ENCODE assay signal across 19 cellular contexts in genomic region chr19:57706346-57706745, GRCh38. TPM values are rescaled to one million over a fixed set of nuclear protein-coding genes. Genes with fewer than 3 reads are reported as not detected.
DNase-seq lines count a peak whose midpoint lies in the region; ATAC-seq, FAIRE-seq and TF ChIP-seq lines count a peak whose summit lies in the region.
"Had no signal": no experiment of that assay in that cellular context is flagged by ENCODE, and none has a peak within 500 bp of the region (broad histone marks: within the 10 kb centered on the region; RNA-seq: fewer than 3 reads in every experiment).

No MANE protein-coding gene starts in this region.

- peaks cover 67% of the 10 kb centered on the region for H3K36me3 Mint-ChIP-seq in activated CD8-positive, alpha-beta memory T cell treated with anti-CD3 and anti-CD28 coated beads, Interleukin-2, amount 10 ng/mL, durations not matched to agents 7 days and 5 days
- peaks cover 62% of the 10 kb centered on the region for H3K36me3 Mint-ChIP-seq in endothelial cell (ENCODE audit: low read depth, unreplicated experiment)
- H3K36me3 Mint-ChIP-seq in nephron progenitor cell (ENCODE audit: low read depth): peaks cover 89% of the 10 kb centered on the region

- no peak for FAIRE-seq in GM12892 (lab: Jason Lieb, UNC)
- FAIRE-seq: GM19239 had no signal

- no peak overlapping the region for H3K27ac ChIP-seq in subcutaneous abdominal adipose tissue (ENCODE audit: low read depth, low read length)
- H3K27ac ChIP-seq: 22Rv1, C4-2B, KMS-11, PC-9 had no signal

- CTCF ChIA-PET in activated CD8-positive, alpha-beta memory T cell treated with anti-CD3 and anti-CD28 coated beads, Interleukin-2, amount 10 ng/mL, durations not matched to agents 7 days and 5 days (lab: Charles Lee): no interaction called here
- CTCF ChIA-PET in GM10248 (lab: Yijun Ruan, JAX): no interaction called here

- no peak for TF ChIP-seq CTCF in endothelial cell (IDR thresholded peaks at IDR 0.05; ENCODE audit: unreplicated experiment)
- no peak for TF ChIP-seq CTCF in nephron progenitor cell (IDR thresholded peaks at IDR 0.05)
- TF ChIP-seq CTCF in GM10248 (IDR thresholded peaks at IDR 0.05; ENCODE audit: control extremely low read depth, extremely low read depth, low read depth, missing control alignments): no peak

- H3K4me1 Mint-ChIP-seq in activated CD8-positive, alpha-beta memory T cell treated with anti-CD3 and anti-CD28 coated beads, Interleukin-2, amount 10 ng/mL, durations not matched to agents 7 days and 5 days: peaks cover 26% of the 10 kb centered on the region
- H3K4me1 Mint-ChIP-seq in endothelial cell (ENCODE audit: unreplicated experiment) (peaks cover 29% of the 10 kb centered on the region), nephron progenitor cell (peaks cover 10% of the 10 kb centered on the region)

- peaks cover 7 to 26% (median 16%) of the 10 kb centered on the region in 5 donors for H3K36me3 ChIP-seq in subcutaneous abdominal adipose tissue (ENCODE audit: control insufficient read depth in 5 of 5, insufficient read depth in 5 of 5, low read length in 5 of 5)

- POLR2A ChIA-PET in GM10248 (lab: Yijun Ruan, JAX): no interaction called here

- H3K27me3 ChIP-seq in subcutaneous abdominal adipose tissue (ENCODE audit: control insufficient read depth in 5 of 5, insufficient read depth in 4 of 5, low read length in 5 of 5): no peaks in the 10 kb centered on the region

- no peak for TF ChIP-seq POLR2A in GM12892 (IDR thresholded peaks at IDR 0.05; ENCODE audit: low read depth, low read length)

- peaks cover 35% of the 10 kb centered on the region for H3K9me3 Mint-ChIP-seq in activated CD8-positive, alpha-beta memory T cell treated with anti-CD3 and anti-CD28 coated beads, Interleukin-2, amount 10 ng/mL, durations not matched to agents 7 days and 5 days (ENCODE audit: low read depth)
- H3K9me3 Mint-ChIP-seq in endothelial cell (ENCODE audit: unreplicated experiment): no peaks in the 10 kb centered on the region
- peaks cover 95% of the 10 kb centered on the region for H3K9me3 Mint-ChIP-seq in nephron progenitor cell

- H3K27me3 Mint-ChIP-seq in activated CD8-positive, alpha-beta memory T cell treated with anti-CD3 and anti-CD28 coated beads, Interleukin-2, amount 10 ng/mL, durations not matched to agents 7 days and 5 days: peaks cover 3% of the 10 kb centered on the region
- peaks cover 10% of the 10 kb centered on the region for H3K27me3 Mint-ChIP-seq in endothelial cell (ENCODE audit: unreplicated experiment)
- peaks cover 10% of the 10 kb centered on the region for H3K27me3 Mint-ChIP-seq in nephron progenitor cell (ENCODE audit: low read depth, poor library complexity)

- no peak for DNase-seq in activated CD8-positive, alpha-beta memory T cell treated with anti-CD3 and anti-CD28 coated beads, Interleukin-2, amount 10 ng/mL, durations not matched to agents 7 days and 5 days
- no peak for DNase-seq in activated CD8-positive, alpha-beta memory T cell treated with anti-CD3 and anti-CD28 coated beads, Interleukin-2, amount 50 U/mL, for 4 hours
- DNase-seq in endothelial cell (ENCODE audit: low spot score): no peak
- no peak for DNase-seq in nephron progenitor cell
- DNase-seq in activated gamma-delta T cell (lab: John Stamatoyannopoulos, UW): no peak
- no peak for DNase-seq in GM10248 (ENCODE audit: extremely low spot score)
- no peak for DNase-seq in GM12892 (ENCODE audit: insufficient read length)
- DNase-seq: Caco-2, DMS53, NCI-H1092 treated with DMSO at 0.1 percent for 48 hours, NCI-H1694, NCI-H345, PC-9 had no signal

- H3K9me3 ChIP-seq in subcutaneous abdominal adipose tissue (ENCODE audit: control insufficient read depth in 5 of 5, low read length in 5 of 5): peaks cover 39 to 88% (median 73%) of the 10 kb centered on the region in 5 donors

- no peak for ATAC-seq in activated CD8-positive, alpha-beta memory T cell treated with anti-CD3 and anti-CD28 coated beads, Interleukin-2, amount 10 ng/mL, durations not matched to agents 7 days and 5 days

- no peak overlapping the region for H3K9ac ChIP-seq in subcutaneous abdominal adipose tissue (ENCODE audit: low read length in 5 of 5)
- H3K9ac ChIP-seq: KMS-11 had no signal

- peak overlapping the region; percentile 14 for H3K27ac Mint-ChIP-seq in activated CD8-positive, alpha-beta memory T cell treated with anti-CD3 and anti-CD28 coated beads, Interleukin-2, amount 10 ng/mL, durations not matched to agents 7 days and 5 days
- peak overlapping the region; percentile 3 for H3K27ac Mint-ChIP-seq in endothelial cell (ENCODE audit: unreplicated experiment)
- no peak overlapping the region for H3K27ac Mint-ChIP-seq in nephron progenitor cell

- H3K4me3 ChIP-seq in subcutaneous abdominal adipose tissue (ENCODE audit: low read depth in 1 of 5, low read length in 5 of 5): peak overlapping the region in 3 of 5 donors; percentile 10 to 50 (median 49)
- H3K4me3 ChIP-seq: PC-9 had no signal

- H3K4me3 Mint-ChIP-seq in activated CD8-positive, alpha-beta memory T cell treated with anti-CD3 and anti-CD28 coated beads, Interleukin-2, amount 10 ng/mL, durations not matched to agents 7 days and 5 days: no peak overlapping the region
- H3K4me3 Mint-ChIP-seq in endothelial cell (ENCODE audit: unreplicated experiment): peak overlapping the region; percentile 62
- H3K4me3 Mint-ChIP-seq in nephron progenitor cell: peak overlapping the region; percentile 41

- peaks cover 6 to 18% (median 11%) of the 10 kb centered on the region in 5 donors for H3K4me1 ChIP-seq in subcutaneous abdominal adipose tissue (ENCODE audit: control insufficient read depth in 5 of 5, insufficient read depth in 5 of 5, low read length in 5 of 5)
- H3K4me1 ChIP-seq: Caco-2 had no signal

RNA-seq across cellular contexts. Expression of gene ZNF154, which starts 2.7 kb away (rescaled TPM):
- total RNA-seq in activated CD8-positive, alpha-beta memory T cell treated with anti-CD3 and anti-CD28 coated beads, Interleukin-2, amount 10 ng/mL, durations not matched to agents 7 days and 5 days: 1 to 10 TPM; 4.0 to 5.6 TPM
- total RNA-seq in endothelial cell (ENCODE audit: unreplicated experiment): 23.2 TPM
- polyA plus RNA-seq in GM12892 (2012; ENCODE audit: missing spikeins): 1.8 TPM
- total RNA-seq: Caco-2, MCF 10A had no signal

RNA-seq across cellular contexts. Expression of gene ZNF671, which starts 21.1 kb away (rescaled TPM):
- total RNA-seq in activated CD8-positive, alpha-beta memory T cell treated with anti-CD3 and anti-CD28 coated beads, Interleukin-2, amount 10 ng/mL, durations not matched to agents 7 days and 5 days: 10 to 100 TPM; 13.0 to 13.8 TPM
- 12.2 TPM for total RNA-seq in endothelial cell (ENCODE audit: unreplicated experiment)
- 8.8 TPM for polyA plus RNA-seq in GM12892 (2012; ENCODE audit: missing spikeins)
- total RNA-seq: Caco-2 had no signal

RNA-seq across cellular contexts. Expression of gene ZNF551, which starts 24.6 kb away (rescaled TPM):
- total RNA-seq in activated CD8-positive, alpha-beta memory T cell treated with anti-CD3 and anti-CD28 coated beads, Interleukin-2, amount 10 ng/mL, durations not matched to agents 7 days and 5 days: 10 to 100 TPM; 13.3 to 16.7 TPM
- total RNA-seq in endothelial cell (ENCODE audit: unreplicated experiment): 11.6 TPM
- polyA plus RNA-seq in GM12892 (2012; ENCODE audit: missing spikeins): 5.0 TPM

RNA-seq across cellular contexts. Expression of gene ZSCAN4, which starts 37.6 kb away (rescaled TPM):
- total RNA-seq in activated CD8-positive, alpha-beta memory T cell treated with anti-CD3 and anti-CD28 coated beads, Interleukin-2, amount 10 ng/mL, durations not matched to agents 7 days and 5 days: not detected
- total RNA-seq in endothelial cell (ENCODE audit: unreplicated experiment): 0.74 TPM
- polyA plus RNA-seq in GM12892 (2012; ENCODE audit: missing spikeins): not detected
- total RNA-seq: Caco-2, MCF 10A, PC-9 had no signal

RNA-seq across cellular contexts. Expression of gene ZNF776, which starts 40.3 kb away (rescaled TPM):
- total RNA-seq in activated CD8-positive, alpha-beta memory T cell treated with anti-CD3 and anti-CD28 coated beads, Interleukin-2, amount 10 ng/mL, durations not matched to agents 7 days and 5 days: 10 to 100 TPM; 15.4 to 18.1 TPM
- total RNA-seq in endothelial cell (ENCODE audit: unreplicated experiment): 22.6 TPM
- 7.3 TPM for polyA plus RNA-seq in GM12892 (2012; ENCODE audit: missing spikeins)
